17 cellular contexts compared by ENCODE assay signal in the genomic region with DNA sequence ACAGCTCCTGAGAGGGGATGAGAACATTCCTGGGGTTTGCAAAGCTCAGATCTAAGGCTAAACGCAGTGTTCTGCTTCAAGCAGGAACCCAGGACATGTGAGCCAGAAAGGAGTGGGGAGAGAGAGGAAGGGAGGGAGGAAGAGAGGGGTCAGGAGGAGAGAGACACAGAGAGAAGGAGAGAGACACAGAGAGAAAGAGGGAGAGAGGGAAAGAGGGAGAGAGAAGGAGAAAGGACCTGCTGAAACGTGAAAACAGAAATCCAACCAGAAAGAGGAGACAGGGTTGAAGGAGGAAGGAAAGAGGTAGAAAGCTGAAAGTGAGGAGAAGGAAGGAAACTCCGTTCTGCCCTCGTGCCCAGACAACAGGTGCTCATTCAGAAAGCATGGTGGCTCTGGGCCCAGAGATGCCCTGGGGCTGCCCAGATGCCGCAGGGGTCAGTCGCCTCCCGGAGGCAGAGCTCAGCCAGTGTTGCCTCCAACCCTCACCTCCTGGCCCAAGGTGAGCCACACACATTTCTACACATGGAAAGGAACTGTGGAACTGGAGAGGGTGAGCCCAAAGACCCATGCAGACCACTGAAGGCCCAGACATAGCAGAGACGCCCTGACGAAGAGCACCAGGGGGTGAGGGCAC. TPM values are rescaled to one million over a fixed set of nuclear protein-coding genes. Genes with fewer than 3 reads are reported as not detected.
DNase-seq lines count a peak whose midpoint lies in the region; ATAC-seq and TF ChIP-seq lines count a peak whose summit lies in the region.
"Had no signal": no experiment of that assay in that cellular context is flagged by ENCODE, and none has a peak within 500 bp of the region (broad histone marks: within the 10 kb centered on the region; RNA-seq: fewer than 3 reads in every experiment).

No MANE protein-coding gene starts in this region.

- intact Hi-C loops in left ventricle myocardium inferior (cut with micrococcal nuclease): no loop called here
- intact Hi-C loops in left ventricle myocardium superior (cut with micrococcal nuclease): no loop called here
- intact Hi-C loops in esophagus squamous epithelium (cut with DNase I): no loop called here
- intact Hi-C loops in psoas muscle (cut with DNase I): no loop called here

- TF ChIP-seq CTCF in left ventricle myocardium inferior (IDR thresholded peaks at IDR 0.05; ENCODE audit: borderline replicate concordance) (no peak), esophagus squamous epithelium (IDR thresholded peaks at IDR 0.05) (no peak), psoas muscle (IDR thresholded peaks at IDR 0.05) (no peak)

- H3K27me3 ChIP-seq in left ventricle myocardium inferior (ENCODE audit: low read depth): peaks cover 87% of the 10 kb centered on the region
- H3K27me3 ChIP-seq in esophagus squamous epithelium: peaks cover 0 to 63% (median 0%) of the 10 kb centered on the region in 4 donors
- peaks cover 0 to 61% (median 25%) of the 10 kb centered on the region in 3 donors for H3K27me3 ChIP-seq in psoas muscle (ENCODE audit: insufficient read depth in 3 of 3, low read length in 2 of 3)
- peaks cover 7% of the 10 kb centered on the region for H3K27me3 ChIP-seq in effector memory CD4-positive, alpha-beta T cell (replicated peaks; ENCODE audit: control insufficient read depth, insufficient read depth, low read length, poor library complexity, severe bottlenecking)

- H3K36me3 ChIP-seq in left ventricle myocardium inferior (no peaks in the 10 kb centered on the region), esophagus squamous epithelium (no peaks in the 10 kb centered on the region), psoas muscle (ENCODE audit: insufficient read depth in 1 of 2, low read depth in 1 of 2) (no peaks in the 10 kb centered on the region)
- H3K36me3 ChIP-seq in effector memory CD4-positive, alpha-beta T cell (ENCODE audit: control insufficient read depth, insufficient read depth, low read length): no peaks in the 10 kb centered on the region

- no peak for TF ChIP-seq POLR2A in esophagus squamous epithelium (IDR thresholded peaks at IDR 0.05)

- no peak for ATAC-seq in left ventricle myocardium superior
- peak; percentile 14 for ATAC-seq in esophagus mucosa
- ATAC-seq in psoas muscle: no peak
- no peak for ATAC-seq in HG03095 (IDR thresholded peaks at IDR 0.05; ENCODE audit: unreplicated experiment)
- ATAC-seq: CD8-positive, alpha-beta T cell had no signal

- 36 to 45% methylated on average over 5 to 7 of the region's 9 CpGs for WGBS in esophagus squamous epithelium, 2 donors
- WGBS in psoas muscle, 3 donors: 29 to 35% (median 33%) methylated on average over 9 of the region's 9 CpGs

- DNase-seq in left ventricle myocardium inferior: peak; percentile 6
- DNase-seq in left ventricle myocardium superior: no peak
- peak; percentile 25 for DNase-seq in RPMI8226
- no peak for DNase-seq in esophagus squamous epithelium (lab: John Stamatoyannopoulos, UW)
- no peak for DNase-seq in psoas muscle
- no peak for DNase-seq in effector memory CD4-positive, alpha-beta T cell
- DNase-seq: CD8-positive, alpha-beta T cell; COR-L47; HCEC 1CT; IMR-90; KBM-7 had no signal

- H3K27ac ChIP-seq in left ventricle myocardium inferior (replicated peaks) (no peak overlapping the region), esophagus squamous epithelium (no peak overlapping the region), psoas muscle (no peak overlapping the region)
- no peak overlapping the region for H3K27ac ChIP-seq in effector memory CD4-positive, alpha-beta T cell (ENCODE audit: insufficient read depth, low read length, poor library complexity, severe bottlenecking)

- no peaks in the 10 kb centered on the region for H3K9me3 ChIP-seq in left ventricle myocardium inferior (replicated peaks)
- H3K9me3 ChIP-seq in esophagus squamous epithelium: no peaks in the 10 kb centered on the region
- no peaks in the 10 kb centered on the region for H3K9me3 ChIP-seq in psoas muscle
- no peaks in the 10 kb centered on the region for H3K9me3 ChIP-seq in effector memory CD4-positive, alpha-beta T cell (ENCODE audit: control insufficient read depth, low read length)

- H3K4me1 ChIP-seq in left ventricle myocardium inferior (no peaks in the 10 kb centered on the region), esophagus squamous epithelium (no peaks in the 10 kb centered on the region), psoas muscle (no peaks in the 10 kb centered on the region)
- no peaks in the 10 kb centered on the region for H3K4me1 ChIP-seq in effector memory CD4-positive, alpha-beta T cell (ENCODE audit: control insufficient read depth, insufficient read depth, low read length, poor library complexity, severe bottlenecking)

- H3K4me3 ChIP-seq in left ventricle myocardium inferior: no peak overlapping the region
- no peak overlapping the region for H3K4me3 ChIP-seq in esophagus squamous epithelium
- H3K4me3 ChIP-seq in psoas muscle: no peak overlapping the region
- no peak overlapping the region for H3K4me3 ChIP-seq in effector memory CD4-positive, alpha-beta T cell (ENCODE audit: insufficient read depth, low read depth, low read length, poor library complexity, severe bottlenecking)
- H3K4me3 ChIP-seq: GM23338 had no signal

RNA-seq across cellular contexts. Expression of a gene that starts 49.0 kb away (rescaled TPM):
- total RNA-seq in left ventricle myocardium inferior (not detected), left ventricle myocardium superior (not detected), esophagus mucosa (not detected), esophagus squamous epithelium (not detected), psoas muscle (not detected)
- under 1 TPM in 2 of 3 donors, not detected in 1; 0.04 to 0.10 TPM for polyA plus RNA-seq in psoas muscle
- total RNA-seq: A172, Daoy, GM23338, IMR-90 had no signal
- polyA plus RNA-seq: CD14-positive monocyte, GM23338, IMR-90 had no signal

Comparison
In these comparisons a context has a peak if more than half of its experiments do, and no peak if none do; other contexts are left out.
1. DNase-seq: peak in left ventricle myocardium inferior (single experiment) and RPMI8226 (single experiment); none in left ventricle myocardium superior (single experiment), esophagus squamous epithelium (single experiment), psoas muscle (0 of 2) and effector memory CD4-positive, alpha-beta T cell (0 of 3).